ENCODE assay signal across 1 cellular context in genomic region chr7:107043916-107044346, GRCh38.
A peak's percentile ranks its signal among the peaks of the same experiment; 100 is the strongest.
TF ChIP-seq lines count a peak whose summit lies in the region.

No MANE protein-coding gene starts in this region.

TF ChIP-seq in K562, 482 proteins besides CTCF, POLR2A, EP300 and RAD21 (continued from another document and continues in another):
- TF ChIP-seq ZNF518B (CRISPR knock-in tag; IDR thresholded peaks at IDR 0.05) = no peak
- TF ChIP-seq ZNF785 (CRISPR knock-in tag; IDR thresholded peaks at IDR 0.05) = no peak
- TF ChIP-seq ZBED1 (IDR thresholded peaks at IDR 0.05) = no peak
- no peak for TF ChIP-seq ZNF143 (CRISPR knock-in tag; IDR thresholded peaks at IDR 0.05)
- TF ChIP-seq HLTF (IDR thresholded peaks at IDR 0.05) = 0 out of 2 replicates have a peak, but pooled peaks have one; percentile 55
- 0 out of 2 replicates have a peak, but pooled peaks have one; percentile 25 for TF ChIP-seq KLF6 (CRISPR knock-in tag; IDR thresholded peaks at IDR 0.05; ENCODE audit: borderline replicate concordance)
- no peak; the same call in 1 of the 2 replicates for TF ChIP-seq ZNF695 (CRISPR knock-in tag; IDR thresholded peaks at IDR 0.05)
- no peak for TF ChIP-seq ZNF717 (CRISPR knock-in tag; IDR thresholded peaks at IDR 0.05)
- TF ChIP-seq NR2C2 (CRISPR knock-in tag; IDR thresholded peaks at IDR 0.05) = no peak
- TF ChIP-seq NR2C2 (tag; IDR thresholded peaks at IDR 0.05) = no peak
- no peak; a peak in 1 of 4 replicates for TF ChIP-seq TEAD1 (CRISPR knock-in tag; IDR thresholded peaks at IDR 0.05)
- TF ChIP-seq XRCC4 (IDR thresholded peaks at IDR 0.05; ENCODE audit: extremely low read depth, insufficient read depth, insufficient read length) = no peak
- no peak for TF ChIP-seq HBP1 (CRISPR knock-in tag; IDR thresholded peaks at IDR 0.05)
- TF ChIP-seq ZNF395 (CRISPR knock-in tag; IDR thresholded peaks at IDR 0.05) = no peak
- TF ChIP-seq LEF1 (IDR thresholded peaks at IDR 0.05) = no peak
- peak; percentile 95 for TF ChIP-seq MBD1 (CRISPR knock-in tag; IDR thresholded peaks at IDR 0.05)
- TF ChIP-seq NCOA4 (IDR thresholded peaks at IDR 0.05; ENCODE audit: partially characterized antibody) = no peak
- TF ChIP-seq ZNF324 (CRISPR knock-in tag; IDR thresholded peaks at IDR 0.05) = 0 out of 2 replicates have a peak, but pooled peaks have one; percentile 10
- no peak for TF ChIP-seq ZNF77 (CRISPR knock-in tag; IDR thresholded peaks at IDR 0.05)
- peak; percentile 59; the same call in 1 of the 2 replicates for TF ChIP-seq CGGBP1 (CRISPR knock-in tag; IDR thresholded peaks at IDR 0.05)
- TF ChIP-seq FOXP4 (CRISPR knock-in tag; IDR thresholded peaks at IDR 0.05; ENCODE audit: borderline replicate concordance) = no peak
- peak; percentile 66 for TF ChIP-seq ZBTB40 (IDR thresholded peaks at IDR 0.05)
- TF ChIP-seq ZBTB40 (CRISPR knock-in tag; IDR thresholded peaks at IDR 0.05) = no peak
- TF ChIP-seq RBM15 (IDR thresholded peaks at IDR 0.05; ENCODE audit: insufficient read depth, low read length) = no peak
- no peak for TF ChIP-seq PRMT5 (CRISPR knock-in tag; IDR thresholded peaks at IDR 0.05)
- TF ChIP-seq DPF2 (IDR thresholded peaks at IDR 0.05) = peak; percentile 64
- peak; percentile 73; the same call in 1 of the 2 replicates for TF ChIP-seq ZEB2 (IDR thresholded peaks at IDR 0.05)
- TF ChIP-seq ZNF41 (CRISPR knock-in tag; conservative IDR thresholded peaks at IDR 0.05) = no peak
- no peak for TF ChIP-seq ZHX1 (conservative IDR thresholded peaks at IDR 0.05; ENCODE audit: low read length)
